Comparison of ENCODE assay signal across 13 cellular contexts in genomic region chr9:14310247-14310646, GRCh38. TPM values are rescaled to one million over a fixed set of nuclear protein-coding genes. Genes with fewer than 3 reads are reported as not detected.
DNase-seq lines count a peak whose midpoint lies in the region; ATAC-seq, FAIRE-seq and TF ChIP-seq lines count a peak whose summit lies in the region.
"Had no signal": no experiment of that assay in that cellular context is flagged by ENCODE, and none has a peak within 500 bp of the region (broad histone marks: within the 10 kb centered on the region; RNA-seq: fewer than 3 reads in every experiment).

No MANE protein-coding gene starts in this region.

- no peaks in the 10 kb centered on the region for H3K9me3 Mint-ChIP-seq in nephron progenitor cell

- H3F3A ChIP-seq in PC-3 (ENCODE audit: low read length, unreplicated experiment): no peaks in the 10 kb centered on the region

- CTCF ChIA-PET in PC-3 (lab: Charles Lee): no interaction called here
- CTCF ChIA-PET in K562 (lab: Yijun Ruan, JAX; ENCODE audit: low intra/inter-chr PET ratio): no interaction called here

- in situ Hi-C loops in K562 (cut with MboI): no loop called here

- peak overlapping the region; percentile 5; the same call in 1 of the 2 replicates for H3K9ac ChIP-seq in PC-3 (ENCODE audit: low read length)
- no peak overlapping the region for H3K9ac ChIP-seq in K562 (ENCODE audit: insufficient read depth in 1 of 2, low read depth in 2 of 2, low read length in 2 of 2)
- no peak overlapping the region for H3K9ac ChIP-seq in iPS-20b (ENCODE audit: low read depth, low read length)

- no peak for DNase-seq in PC-3
- no peak for DNase-seq in K562 (ENCODE audit: extremely low read depth in 1 of 4, low spot score in 3 of 4)
- DNase-seq in stimulated activated naive CD4-positive, alpha-beta T cell treated with Interleukin-2 at 50 U/mL for 16 hours (lab: John Stamatoyannopoulos, UW): no peak
- DNase-seq in GDM1 (lab: John Stamatoyannopoulos, UW): no peak
- no peak for DNase-seq in nephron progenitor cell
- DNase-seq: activated CD4-positive, CD25-positive, alpha-beta regulatory T cell treated with anti-CD3 and anti-CD28 coated beads, Interleukin-2, amount 50 U/mL, for 72 hours; amniotic stem cell; immature natural killer cell; SHP77; stimulated activated naive CD4-positive, alpha-beta T cell had no signal

- H3K27ac ChIP-seq in PC-3 (ENCODE audit: low read length): no peak overlapping the region
- no peak overlapping the region for H3K27ac ChIP-seq in K562 (ENCODE audit: extremely low read depth, low read depth, low read length)
- H3K27ac ChIP-seq in iPS-20b (ENCODE audit: low read length): no peak overlapping the region
- peak overlapping the region in 9 of 21 experiments; percentile 14 to 93 (median 33) for H3K27ac ChIP-seq in skin epidermis

- no peak overlapping the region for H3K4me3 Mint-ChIP-seq in nephron progenitor cell
- H3K4me3 Mint-ChIP-seq: immature natural killer cell had no signal

- H4K20me1 ChIP-seq in PC-3 (ENCODE audit: low read length) (peaks cover 24% of the 10 kb centered on the region), K562 (replicated peaks; ENCODE audit: control insufficient read depth, insufficient read depth, low read length) (no peaks in the 10 kb centered on the region)

- H3K4me1 ChIP-seq in PC-3 (ENCODE audit: insufficient read depth, low read length): peaks cover 20% of the 10 kb centered on the region
- peaks cover 3 to 17% of the 10 kb centered on the region in 2 experiments; a peak in 4 of 5 replicates for H3K4me1 ChIP-seq in K562 (replicated peaks in 1 of 2; ENCODE audit: control insufficient read depth in 2 of 2, insufficient read depth in 2 of 2, low read length in 2 of 2)
- peaks cover 20% of the 10 kb centered on the region for H3K4me1 ChIP-seq in iPS-20b (ENCODE audit: insufficient read depth, low read length)

- H3K27me3 Mint-ChIP-seq in nephron progenitor cell (ENCODE audit: low read depth, poor library complexity): peaks cover 52% of the 10 kb centered on the region

- H3K36me3 Mint-ChIP-seq in nephron progenitor cell (ENCODE audit: low read depth): peaks cover 8% of the 10 kb centered on the region

- H3K79me2 ChIP-seq in PC-3 (ENCODE audit: low read length): peaks cover 80% of the 10 kb centered on the region
- no peaks in the 10 kb centered on the region for H3K79me2 ChIP-seq in K562 (ENCODE audit: control insufficient read depth, insufficient read depth, low read length)

- peak; percentile 26 for FAIRE-seq in K562 (lab: Jason Lieb, UNC)

- no peak for ATAC-seq in PC-3
- no peak for ATAC-seq in K562
- no peak for ATAC-seq in HG03520 (IDR thresholded peaks at IDR 0.05; ENCODE audit: unreplicated experiment)

- H3K4me3 ChIP-seq in PC-3 (ENCODE audit: low read length) (peak overlapping the region; percentile 93), K562 (no peak overlapping the region), iPS-20b (ENCODE audit: low read length) (0 out of 2 replicates have a peak overlapping the region, but pooled peaks have one; percentile 13), skin epidermis (peak overlapping the region in 4 of 7 experiments; percentile 6 to 62 (median 56))

- no peak for TF ChIP-seq EP300 in K562 (IDR thresholded peaks at IDR 0.05; ENCODE audit: low read length)

- peaks cover 18% of the 10 kb centered on the region for H3K4me1 Mint-ChIP-seq in nephron progenitor cell

- H2AFZ ChIP-seq in PC-3 (ENCODE audit: low read length) (no peak overlapping the region), K562 (ENCODE audit: low read depth, low read length) (no peak overlapping the region)

- H3K27ac Mint-ChIP-seq in nephron progenitor cell: no peak overlapping the region
- H3K27ac Mint-ChIP-seq: immature natural killer cell had no signal

- no peaks in the 10 kb centered on the region for H3K9me3 ChIP-seq in PC-3 (ENCODE audit: low read length)
- H3K9me3 ChIP-seq in K562 (replicated peaks; ENCODE audit: control insufficient read depth, insufficient read depth, low read depth, low read length): no peaks in the 10 kb centered on the region
- no peaks in the 10 kb centered on the region for H3K9me3 ChIP-seq in iPS-20b (ENCODE audit: insufficient read depth, low read depth, low read length)

- BruUV-seq in PC-3 (replicated peaks; lab: Mats Ljungman, UMichigan): no TSS peak
- BruUV-seq in K562 (replicated peaks; lab: Mats Ljungman, UMichigan): no TSS peak

- intact Hi-C loops in PC-3 (cut with micrococcal nuclease): loop anchor here (5.0 to 10.0 kb wide), 3 partner anchors 133 to 275 kb away; no protein-coding TSS in a partner anchor
- intact Hi-C loops in K562 (cut with micrococcal nuclease): no loop called here

- WGBS in K562 (ENCODE audit: insufficient coverage, low coverage, missing lambda C conversion rate): 61% methylated on average over 2 of the region's 2 CpGs

- TF ChIP-seq CTCF in PC-3 (conservative IDR thresholded peaks at IDR 0.05; ENCODE audit: low read depth, low read length) (no peak), K562 (IDR thresholded peaks at IDR 0.05 in 2 of 3, conservative IDR thresholded peaks at IDR 0.05 in 1 of 3; ENCODE audit: insufficient read depth in 2 of 3, low read depth in 1 of 3, low read length in 3 of 3) (no peak), nephron progenitor cell (IDR thresholded peaks at IDR 0.05) (no peak)

- no peaks in the 10 kb centered on the region for H3K27me3 ChIP-seq in PC-3 (ENCODE audit: low read length)
- 0 out of 5 replicates have a peak, but pooled peaks cover 0 to 6% of the 10 kb centered on the region in 2 experiments for H3K27me3 ChIP-seq in K562 (ENCODE audit: control insufficient read depth in 2 of 2, insufficient read depth in 2 of 2, low read length in 2 of 2)
- H3K27me3 ChIP-seq in iPS-20b (ENCODE audit: insufficient read depth, low read length): peaks cover 25% of the 10 kb centered on the region

- POLR2A ChIA-PET in PC-3 (lab: Charles Lee; ENCODE audit: unreplicated experiment): no interaction called here
- POLR2A ChIA-PET in K562 (lab: Yijun Ruan, JAX): no interaction called here

- H3K36me3 ChIP-seq in PC-3 (ENCODE audit: low read depth, low read length) (peaks cover 16% of the 10 kb centered on the region), K562 (ENCODE audit: control insufficient read depth, insufficient read depth, low read length) (no peaks in the 10 kb centered on the region), iPS-20b (ENCODE audit: insufficient read depth, low read depth, low read length) (peaks cover 15% of the 10 kb centered on the region)

- peak overlapping the region; percentile 92 for H3K4me2 ChIP-seq in PC-3 (ENCODE audit: low read length)
- H3K4me2 ChIP-seq in K562 (ENCODE audit: insufficient read depth, low read length): no peak overlapping the region

- no peak for TF ChIP-seq RAD21 in K562 (CRISPR knock-in tag; conservative IDR thresholded peaks at IDR 0.05 in 1 of 2, IDR thresholded peaks at IDR 0.05 in 1 of 2)

- no peaks in the 10 kb centered on the region for H3K9me1 ChIP-seq in K562 (ENCODE audit: control insufficient read depth, insufficient read depth, low read length)

- no peak for TF ChIP-seq POLR2A in K562 (conservative IDR thresholded peaks at IDR 0.05)

- H3K9me2 ChIP-seq in PC-3 (replicated peaks; ENCODE audit: low read length): no peaks in the 10 kb centered on the region

TF ChIP-seq in K562, 482 proteins besides CTCF, POLR2A, EP300 and RAD21:
- TF ChIP-seq CBX8 (IDR thresholded peaks at IDR 0.05; ENCODE audit: borderline replicate concordance, extremely low read depth, low read depth, low read length, poor library complexity, severe bottlenecking) (peak; percentile 35), ZBTB7A (IDR thresholded peaks at IDR 0.05; ENCODE audit: borderline replicate concordance, control insufficient read depth, low read depth, low read length) (no peak)

RNA-seq across cellular contexts. Expression of gene NFIB, which starts 3.7 kb away (rescaled TPM):
- total RNA-seq in PC-3 (2014; rRNA removed): 18.6 and 25.3 TPM in 2 replicates
- total RNA-seq in K562 (2011; cell fraction: chromatin; rRNA removed; ENCODE audit: low replicate concordance): 6.9 and 16.5 TPM in 2 replicates
- total RNA-seq in K562 (2011; cell fraction: nucleolus; rRNA removed): 1.5 and 1.7 TPM in 2 replicates
- 7.2 and 8.9 TPM in 2 replicates for total RNA-seq in K562 (2011; cell fraction: nucleoplasm; rRNA removed)
- total RNA-seq in K562 (2014; rRNA removed): 1.7 and 2.2 TPM in 2 replicates
- 2.7 and 3.1 TPM in 2 replicates for total RNA-seq in K562 (2014; rRNA removed; fragmentation: Illumina TruSeq; extraction: Trizol)
- total RNA-seq in K562 (2015; rRNA removed; fragmentation: Illumina TruSeq; extraction: Trizol): 3.3 TPM in 2 replicates
- 3.0 and 3.4 TPM in 2 replicates for total RNA-seq in K562 (2021)
- 1.2 TPM in 2 replicates for polyA plus RNA-seq in K562 (2011; rRNA removed)
- 0.49 and 0.81 TPM in 2 replicates for polyA plus RNA-seq in K562 (2011; cell fraction: cytosol; rRNA removed)
- 4.0 and 6.3 TPM in 2 replicates for polyA plus RNA-seq in K562 (2011; cell fraction: nucleus; rRNA removed)
- 0.96 and 1.3 TPM in 2 replicates for polyA plus RNA-seq in K562 (2012)
- polyA plus RNA-seq in K562 (2014; fragmentation: Illumina TruSeq; extraction: Trizol): 1.7 and 1.9 TPM in 2 replicates
- 1 to 10 TPM; 1.2 to 1.9 TPM for polyA plus RNA-seq in K562 (2014; fragmentation: Nextera tagmentation; extraction: Ambion mirVana)
- 0.32 and 1.4 TPM in 2 replicates for polyA plus RNA-seq in K562 (2014; rRNA removed)
- 7.6 and 15.9 TPM in 2 replicates for polyA minus RNA-seq in K562 (2011; rRNA and poly(A)+ RNA removed)
- 1.2 and 2.5 TPM in 2 replicates for polyA minus RNA-seq in K562 (2011; cell fraction: cytosol; rRNA and poly(A)+ RNA removed)
- 5.1 and 15.2 TPM in 2 replicates for polyA minus RNA-seq in K562 (2011; cell fraction: nucleus; rRNA and poly(A)+ RNA removed)
- polyA plus RNA-seq: immature natural killer cell had no signal
